Comparison of ENCODE assay signal across 8 cellular contexts in genomic region chr10:122113161-122113944, GRCh38.
DNase-seq lines count a peak whose midpoint lies in the region; ATAC-seq and TF ChIP-seq lines count a peak whose summit lies in the region.

No MANE protein-coding gene starts in this region.

- in situ Hi-C loops in ACHN (cut with HindIII; ENCODE audit: low pct_ligation_motif_present, low pct_unique_long_range_greater_than_20kb, low sequenced_read_pairs): no loop called here

- peak; percentile 51 for ATAC-seq in GM18511 (IDR thresholded peaks at IDR 0.05; ENCODE audit: unreplicated experiment)
- no peak for ATAC-seq in HG02970 (IDR thresholded peaks at IDR 0.05; ENCODE audit: low FRiP score, unreplicated experiment)

- peak; percentile 65 for TF ChIP-seq CTCF in choroid plexus epithelial cell (conservative IDR thresholded peaks at IDR 0.05; ENCODE audit: low read depth, low read length)

- peak; percentile 80 for DNase-seq in ACHN
- peak; percentile 9 for DNase-seq in NCI-H69 (lab: John Stamatoyannopoulos, UW)
- peak; percentile 66 for DNase-seq in choroid plexus epithelial cell (ENCODE audit: low read depth)
- peak; percentile 77 for DNase-seq in kidney tubule cell (ENCODE audit: low spot score)
- peak in 22 of 49 donors; percentile 3 to 48 (median 26) for DNase-seq in substantia nigra (lab: John Stamatoyannopoulos, UW)
- no peak for DNase-seq in occipital lobe (lab: John Stamatoyannopoulos, UW)

- H3K4me3 ChIP-seq in choroid plexus epithelial cell (ENCODE audit: low read depth, low read length): peak overlapping the region; percentile 74

- H3K27ac ChIP-seq in substantia nigra (ENCODE audit: low read depth, low read length, poor library complexity, severe bottlenecking): peak overlapping the region; percentile 23
